ENCODE assay signal across 8 cellular contexts in the genomic region with DNA sequence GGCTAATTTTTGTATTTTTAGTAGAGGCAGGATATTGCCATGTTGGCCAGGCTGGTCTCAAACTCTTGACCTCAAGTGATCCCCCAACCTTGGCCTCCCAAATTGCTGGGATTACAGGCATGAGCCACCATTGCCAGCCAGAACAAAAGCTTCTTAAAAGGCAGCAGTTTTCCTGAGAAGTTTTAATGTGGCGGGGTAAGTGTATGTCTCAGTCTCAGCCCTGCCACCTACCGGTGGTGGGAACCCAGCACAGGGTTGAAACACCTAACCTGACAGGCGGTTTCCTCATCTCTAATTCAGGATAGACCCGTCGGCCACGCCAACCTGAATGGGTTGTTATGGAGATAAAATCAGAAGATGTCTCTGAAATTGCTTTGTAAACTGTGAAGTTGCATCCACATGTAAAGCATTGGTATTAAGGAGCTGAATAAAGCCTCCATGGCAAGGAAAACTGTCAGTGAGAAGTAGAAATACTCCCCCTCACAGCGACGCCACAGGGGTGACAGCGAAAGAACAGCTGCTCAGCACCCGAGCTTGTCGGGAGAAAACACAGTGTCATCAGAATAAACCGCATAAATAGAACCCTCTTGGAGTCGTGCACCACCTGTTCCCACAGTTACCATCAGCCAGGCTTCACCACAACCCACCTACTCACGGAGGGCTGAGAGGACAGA.
DNase-seq lines count a peak whose midpoint lies in the region; ATAC-seq and TF ChIP-seq lines count a peak whose summit lies in the region.

No MANE protein-coding gene starts in this region.

- H3K36me3 Mint-ChIP-seq in CD8-positive, alpha-beta T cell = no peaks in the 10 kb centered on the region

- no peaks in the 10 kb centered on the region for H3K9me3 ChIP-seq in CD8-positive, alpha-beta T cell (ENCODE audit: low read length)

- in situ Hi-C loops in T47D (cut with HindIII; ENCODE audit: low pct_unique_long_range_greater_than_20kb, low sequenced_read_pairs) = no loop called here

- peak in 1 of 7 experiments; percentile 11 for DNase-seq in CD8-positive, alpha-beta T cell
- DNase-seq in NOMO-1 treated with DMSO at 0.1 percent for 48 hours (lab: John Stamatoyannopoulos, UW; ENCODE audit: unreplicated experiment) (peak; percentile 8), T47D (ENCODE audit: low read depth in 1 of 2, low spot score in 1 of 2) (peak; percentile 39 to 64), lung microvascular endothelial cell (ENCODE audit: low read depth in 2 of 2) (peak; percentile 57 to 68), NCI-H345 treated with DMSO at 0.1 percent for 48 hours (lab: John Stamatoyannopoulos, UW; ENCODE audit: unreplicated experiment) (no peak), NCI-H128 (lab: John Stamatoyannopoulos, UW; ENCODE audit: unreplicated experiment) (no peak)

- H3K27ac Mint-ChIP-seq in CD8-positive, alpha-beta T cell = no peak overlapping the region

- peaks cover 2% of the 10 kb centered on the region for H3K4me1 Mint-ChIP-seq in CD8-positive, alpha-beta T cell (ENCODE audit: low read depth)

- H3K9me3 Mint-ChIP-seq in CD8-positive, alpha-beta T cell = no peaks in the 10 kb centered on the region

- POLR2A ChIA-PET in CD8-positive, alpha-beta T cell (lab: Charles Lee) = no interaction called here

- H3K27ac ChIP-seq in CD8-positive, alpha-beta T cell (ENCODE audit: low read depth, low read length) = no peak overlapping the region

- H3K4me3 Mint-ChIP-seq in CD8-positive, alpha-beta T cell = no peak overlapping the region

- no peaks in the 10 kb centered on the region for H3K27me3 ChIP-seq in CD8-positive, alpha-beta T cell (ENCODE audit: insufficient read depth, low read length)

- H3K4me1 ChIP-seq in CD8-positive, alpha-beta T cell (ENCODE audit: insufficient read depth, low read length) = no peaks in the 10 kb centered on the region

- TF ChIP-seq CTCF in CD8-positive, alpha-beta T cell (IDR thresholded peaks at IDR 0.05) = peak; percentile 19

- H3K36me3 ChIP-seq in CD8-positive, alpha-beta T cell (ENCODE audit: insufficient read depth, low read length) = no peaks in the 10 kb centered on the region

- intact Hi-C loops in CD8-positive, alpha-beta T cell (cut with DNase I, micrococcal nuclease) = no loop called here

- H3K27me3 Mint-ChIP-seq in CD8-positive, alpha-beta T cell (ENCODE audit: low read depth) = peaks cover 6% of the 10 kb centered on the region

- no peak overlapping the region for H3K4me3 ChIP-seq in CD8-positive, alpha-beta T cell (ENCODE audit: low read depth, low read length)

- ATAC-seq in CD8-positive, alpha-beta T cell = no peak
- ATAC-seq in GM21717 (IDR thresholded peaks at IDR 0.05; ENCODE audit: unreplicated experiment) (peak; percentile 46), HG03565 (IDR thresholded peaks at IDR 0.05; ENCODE audit: unreplicated experiment) (no peak)

- CTCF ChIA-PET in CD8-positive, alpha-beta T cell (lab: Charles Lee) = interaction anchor here (0.8 to 1.3 kb wide), 2 partner anchors 14 to 40 kb away, joined by 3 to 4 read pairs; no protein-coding TSS in a partner anchor

Comparison
In these comparisons a context has a peak if more than half of its experiments do, and no peak if none do; other contexts are left out.
1. DNase-seq: peak in NOMO-1 treated with DMSO at 0.1 percent for 48 hours (single experiment), T47D (2 of 2) and lung microvascular endothelial cell (2 of 2); none in NCI-H345 treated with DMSO at 0.1 percent for 48 hours (single experiment) and NCI-H128 (single experiment).